In the genomic region with DNA sequence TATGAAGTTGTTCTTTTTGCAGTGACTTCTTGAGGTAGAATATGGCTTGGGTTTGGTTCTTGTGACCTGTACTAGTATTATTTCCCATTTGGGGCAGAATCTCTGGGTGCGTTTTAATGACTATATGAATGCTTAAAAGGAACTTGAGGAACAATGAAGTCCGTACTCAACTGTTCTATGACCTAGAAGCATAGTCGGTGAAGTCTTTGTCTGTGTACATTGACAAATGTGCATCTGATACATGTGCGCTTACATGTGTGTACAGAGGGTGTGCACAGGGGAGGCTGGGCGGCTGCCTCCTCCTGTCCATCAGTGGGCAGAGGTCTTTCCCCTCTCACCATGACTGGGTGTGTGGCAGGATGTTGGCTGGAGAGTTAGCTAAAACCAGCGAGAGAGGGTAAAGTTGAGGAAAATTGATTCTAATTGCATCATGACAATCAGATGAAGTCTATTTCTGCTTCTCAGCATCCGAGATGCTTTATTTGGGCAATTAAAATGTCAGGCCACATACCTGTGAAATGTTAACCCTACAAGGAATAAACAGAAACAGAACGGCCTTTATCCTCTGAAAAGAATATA, we compare ENCODE assay signal across 1 cellular context.
TF ChIP-seq lines count a peak whose summit lies in the region.

No MANE protein-coding gene starts in this region.

TF ChIP-seq in HCT116, 20 proteins besides CTCF, POLR2A, EP300 and RAD21 (continued from another document):
- TF ChIP-seq ZNF274 (IDR thresholded peaks at IDR 0.05; ENCODE audit: low read depth, low read length), result no peak
- no peak for TF ChIP-seq TCF7L2 (IDR thresholded peaks at IDR 0.05; ENCODE audit: borderline replicate concordance, extremely low read depth, insufficient read depth, insufficient read length)
- no peak for TF ChIP-seq ELF1 (IDR thresholded peaks at IDR 0.05; ENCODE audit: borderline replicate concordance, low read depth)
